Comparison of ENCODE assay signal across 22 cellular contexts in the genomic region with DNA sequence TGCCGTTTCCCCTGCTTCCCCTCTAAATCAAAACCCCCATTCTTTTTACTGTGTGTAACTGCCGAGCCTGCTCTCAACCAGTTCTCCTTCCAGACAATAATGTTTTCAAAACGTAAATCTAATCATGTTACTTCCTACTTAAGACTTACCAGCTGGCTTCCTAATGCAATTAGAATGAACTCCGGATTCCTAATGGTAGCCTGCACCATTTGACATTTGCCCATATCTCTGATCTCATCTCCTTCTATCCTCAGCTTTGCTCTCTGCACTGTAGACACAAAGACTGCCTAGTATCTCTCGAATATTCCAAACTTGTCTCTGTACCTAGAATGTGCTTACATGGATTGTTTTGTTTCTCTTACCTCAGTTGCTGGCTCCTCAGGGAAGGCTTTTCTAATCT.
"Had no signal": no experiment of that assay in that cellular context is flagged by ENCODE, and none has a peak within 500 bp of the region (broad histone marks: within the 10 kb centered on the region; RNA-seq: fewer than 3 reads in every experiment).

No MANE protein-coding gene starts in this region.

- H3K27ac ChIP-seq: body of pancreas, cardiac muscle cell, esophagus muscularis mucosa, tibial nerve had no signal

- H3K27me3 Mint-ChIP-seq: activated naive CD4-positive, alpha-beta T cell treated with anti-CD3 and anti-CD28 coated beads, Interleukin-2, amount 10 ng/mL, durations not matched to agents 7 days and 5 days; activated naive CD8-positive, alpha-beta T cell treated with anti-CD3 and anti-CD28 coated beads, Interleukin-2, amount 50 U/mL, for 24 hours; effector memory CD8-positive, alpha-beta T cell; natural killer cell treated with Interleukin-12 subunit alpha and Interleukin-12 subunit beta and Interleukin-15 and Interleukin-18, amount 100 ng/mL, for 72 hours had no signal

- DNase-seq: activated CD4-positive, alpha-beta T cell treated with anti-CD3 and anti-CD28 coated beads, Interleukin-2, amount 50 U/mL, for 48 hours; activated effector memory CD4-positive, alpha-beta T cell treated with anti-CD3 and anti-CD28 coated beads, Interleukin-2, amount 50 U/mL, for 16 hours; activated naive CD4-positive, alpha-beta T cell treated with anti-CD3 and anti-CD28 coated beads, Interleukin-2, amount 10 ng/mL, durations not matched to agents 7 days and 5 days; activated naive CD8-positive, alpha-beta T cell treated with anti-CD3 and anti-CD28 coated beads, Interleukin-2, amount 50 U/mL, for 24 hours; activated T-cell treated with anti-CD3 and anti-CD28 coated beads, Interleukin-2, amount 50 U/mL, for 72 hours; anterior cingulate cortex; body of pancreas; effector memory CD8-positive, alpha-beta T cell; hippocampal formation; kidney glomerular epithelial cell; left ventricle myocardium superior; mammary epithelial cell; right cardiac atrium; stimulated activated CD4-positive, alpha-beta T cell treated with anti-CD3 and anti-CD28 coated beads, Interleukin-4, amount 100 ng/mL, for 24 hours; stimulated activated naive CD8-positive, alpha-beta T cell treated with anti-CD3 and anti-CD28 coated beads, Interleukin-15, Interleukin-2, amounts not matched to agents 100 U/mL and 50 U/mL, for 24 hours; T-helper 9 cell had no signal

- H3K9me3 ChIP-seq: body of pancreas, esophagus muscularis mucosa, tibial nerve had no signal

- H3K4me3 Mint-ChIP-seq: activated naive CD4-positive, alpha-beta T cell treated with anti-CD3 and anti-CD28 coated beads, Interleukin-2, amount 10 ng/mL, durations not matched to agents 7 days and 5 days; activated naive CD8-positive, alpha-beta T cell treated with anti-CD3 and anti-CD28 coated beads, Interleukin-2, amount 50 U/mL, for 24 hours; activated T-cell treated with anti-CD3 and anti-CD28 coated beads, Interleukin-2, amount 50 U/mL, for 72 hours; effector memory CD8-positive, alpha-beta T cell; mesothelial cell of epicardium; natural killer cell treated with Interleukin-12 subunit alpha and Interleukin-12 subunit beta and Interleukin-15 and Interleukin-18, amount 100 ng/mL, for 72 hours; WTC11 had no signal

- H3K4me1 ChIP-seq: body of pancreas had no signal

- H3K27me3 ChIP-seq: body of pancreas, cardiac muscle cell, esophagus muscularis mucosa, tibial nerve had no signal

- H3K27ac Mint-ChIP-seq: activated naive CD4-positive, alpha-beta T cell treated with anti-CD3 and anti-CD28 coated beads, Interleukin-2, amount 10 ng/mL, durations not matched to agents 7 days and 5 days; activated naive CD8-positive, alpha-beta T cell treated with anti-CD3 and anti-CD28 coated beads, Interleukin-2, amount 50 U/mL, for 24 hours; activated T-cell treated with anti-CD3 and anti-CD28 coated beads, Interleukin-2, amount 50 U/mL, for 72 hours; effector memory CD8-positive, alpha-beta T cell; mesothelial cell of epicardium; natural killer cell treated with Interleukin-12 subunit alpha and Interleukin-12 subunit beta and Interleukin-15 and Interleukin-18, amount 100 ng/mL, for 72 hours; WTC11 had no signal

- H3K4me3 ChIP-seq: body of pancreas, cardiac muscle cell, esophagus muscularis mucosa, tibial nerve had no signal

- H3K36me3 Mint-ChIP-seq: natural killer cell treated with Interleukin-12 subunit alpha and Interleukin-12 subunit beta and Interleukin-15 and Interleukin-18, amount 100 ng/mL, for 72 hours had no signal

- H3K9me3 Mint-ChIP-seq: activated naive CD4-positive, alpha-beta T cell treated with anti-CD3 and anti-CD28 coated beads, Interleukin-2, amount 10 ng/mL, durations not matched to agents 7 days and 5 days; activated naive CD8-positive, alpha-beta T cell treated with anti-CD3 and anti-CD28 coated beads, Interleukin-2, amount 50 U/mL, for 24 hours; activated T-cell treated with anti-CD3 and anti-CD28 coated beads, Interleukin-2, amount 50 U/mL, for 72 hours; effector memory CD8-positive, alpha-beta T cell; mesothelial cell of epicardium; natural killer cell treated with Interleukin-12 subunit alpha and Interleukin-12 subunit beta and Interleukin-15 and Interleukin-18, amount 100 ng/mL, for 72 hours; WTC11 had no signal

- H3K4me1 Mint-ChIP-seq: activated naive CD4-positive, alpha-beta T cell treated with anti-CD3 and anti-CD28 coated beads, Interleukin-2, amount 10 ng/mL, durations not matched to agents 7 days and 5 days; activated naive CD8-positive, alpha-beta T cell treated with anti-CD3 and anti-CD28 coated beads, Interleukin-2, amount 50 U/mL, for 24 hours; mesothelial cell of epicardium had no signal

- ATAC-seq: activated naive CD8-positive, alpha-beta T cell treated with anti-CD3 and anti-CD28 coated beads, Interleukin-2, amount 50 U/mL, for 24 hours; activated T-cell treated with anti-CD3 and anti-CD28 coated beads, Interleukin-2, amount 50 U/mL, for 72 hours; body of pancreas; effector memory CD8-positive, alpha-beta T cell; left ventricle myocardium superior; natural killer cell treated with Interleukin-12 subunit alpha and Interleukin-12 subunit beta and Interleukin-15 and Interleukin-18, amount 100 ng/mL, for 72 hours; right cardiac atrium; stimulated activated naive CD8-positive, alpha-beta T cell treated with anti-CD3 and anti-CD28 coated beads, Interleukin-15, Interleukin-2, amounts not matched to agents 100 U/mL and 50 U/mL, for 24 hours; WTC11 had no signal
